Comparison of ENCODE assay signal across 13 cellular contexts in the genomic region with DNA sequence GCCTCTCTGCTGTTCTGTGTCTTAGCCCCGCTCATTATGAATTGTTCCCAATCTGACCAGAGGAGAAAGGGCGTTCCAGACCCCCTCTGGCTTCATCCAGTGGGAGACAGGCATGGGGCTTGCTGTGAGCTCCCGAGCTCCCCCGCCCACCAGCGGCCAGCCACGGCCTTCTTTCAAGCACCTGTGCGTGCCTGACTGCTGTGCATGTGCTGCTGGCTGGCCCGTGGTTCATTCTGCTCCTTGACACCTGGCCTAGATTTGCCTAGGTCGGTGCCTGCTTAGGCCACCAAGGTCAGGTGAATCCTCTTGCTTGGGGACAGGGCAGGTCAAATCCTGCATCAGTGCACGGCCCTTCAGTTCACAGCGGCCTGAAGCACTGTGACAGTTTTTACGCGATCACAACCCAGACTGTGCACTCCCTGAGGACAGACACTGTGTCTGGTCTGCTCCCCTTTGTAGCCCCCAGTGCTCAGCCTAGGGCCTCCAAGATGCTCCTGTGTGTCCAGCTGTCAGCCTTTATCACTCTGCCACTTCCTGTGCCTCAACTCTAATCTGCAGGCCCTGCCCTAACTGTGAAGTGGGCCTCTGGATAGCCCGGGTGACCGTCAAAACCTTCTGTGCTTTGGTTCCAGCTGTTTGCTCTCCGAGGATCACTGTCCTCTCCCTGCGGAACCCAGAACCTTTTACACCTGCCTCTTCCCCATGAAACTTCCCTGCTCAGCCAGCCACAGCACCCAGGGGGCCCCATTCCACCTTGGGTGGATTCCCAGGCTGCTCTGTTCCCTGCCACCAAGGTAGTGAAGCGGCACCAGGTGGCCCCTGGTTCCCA. TPM values are rescaled to one million over a fixed set of nuclear protein-coding genes. Genes with fewer than 3 reads are reported as not detected.
DNase-seq lines count a peak whose midpoint lies in the region; ATAC-seq and TF ChIP-seq lines count a peak whose summit lies in the region.
"Had no signal": no experiment of that assay in that cellular context is flagged by ENCODE, and none has a peak within 500 bp of the region (broad histone marks: within the 10 kb centered on the region; RNA-seq: fewer than 3 reads in every experiment).

No MANE protein-coding gene starts in this region.

- H3K27ac Mint-ChIP-seq in activated naive CD4-positive, alpha-beta T cell treated with anti-CD3 and anti-CD28 coated beads, Interleukin-2, amount 50 U/mL, for 72 hours, result peak overlapping the region; percentile 41 to 85
- no peak overlapping the region for H3K27ac Mint-ChIP-seq in activated naive CD4-positive, alpha-beta T cell treated with anti-CD3 and anti-CD28 coated beads, Interleukin-2, amount 10 ng/mL, durations not matched to agents 7 days and 5 days

- H3K4me3 Mint-ChIP-seq in activated naive CD4-positive, alpha-beta T cell treated with anti-CD3 and anti-CD28 coated beads, Interleukin-2, amount 10 ng/mL, durations not matched to agents 7 days and 5 days, result no peak overlapping the region

- CTCF ChIA-PET in activated naive CD4-positive, alpha-beta T cell treated with anti-CD3 and anti-CD28 coated beads, Interleukin-2, amount 10 ng/mL, durations not matched to agents 7 days and 5 days (lab: Charles Lee), result interaction anchor here (1.4 to 20.7 kb wide), 5 partner anchors 11 to 55 kb away, joined by 5 to 285 read pairs (median 10); no protein-coding TSS in a partner anchor

- TF ChIP-seq EP300 in tibial nerve (IDR thresholded peaks at IDR 0.05), result no peak

- no peak overlapping the region for H3K27ac ChIP-seq in SJCRH30
- peak overlapping the region; percentile 74 to 97 (median 85) for H3K27ac ChIP-seq in tibial nerve

- TF ChIP-seq POLR2A in tibial nerve (IDR thresholded peaks at IDR 0.05), result no peak

- H3K27me3 Mint-ChIP-seq in activated naive CD4-positive, alpha-beta T cell treated with anti-CD3 and anti-CD28 coated beads, Interleukin-2, amount 10 ng/mL, durations not matched to agents 7 days and 5 days, result peaks cover 10% of the 10 kb centered on the region

- H3K9me3 Mint-ChIP-seq in activated naive CD4-positive, alpha-beta T cell treated with anti-CD3 and anti-CD28 coated beads, Interleukin-2, amount 50 U/mL, for 72 hours, result no peaks in the 10 kb centered on the region
- no peaks in the 10 kb centered on the region for H3K9me3 Mint-ChIP-seq in activated naive CD4-positive, alpha-beta T cell treated with anti-CD3 and anti-CD28 coated beads, Interleukin-2, amount 10 ng/mL, durations not matched to agents 7 days and 5 days
- H3K9me3 Mint-ChIP-seq: activated T-helper 2 cell treated with anti-CD3 and anti-CD28 coated beads, Interferon-gamma antibody, Interleukin-2, Interleukin-4, amounts not matched to agents 10 μg/mL and 5 μg/mL and 100 μg/mL, durations not matched to agents 14 hours and 24 hours and 36 hours had no signal

- H3K36me3 ChIP-seq in SJCRH30 (no peaks in the 10 kb centered on the region), tibial nerve (no peaks in the 10 kb centered on the region)
- H3K36me3 ChIP-seq: upper lobe of left lung had no signal

- H3K27me3 ChIP-seq in SJCRH30, result no peaks in the 10 kb centered on the region
- no peaks in the 10 kb centered on the region for H3K27me3 ChIP-seq in tibial nerve
- H3K27me3 ChIP-seq: upper lobe of left lung had no signal

- H3K4me3 ChIP-seq in SJCRH30 (no peak overlapping the region), tibial nerve (no peak overlapping the region)
- H3K4me3 ChIP-seq: upper lobe of left lung had no signal

- WGBS in tibial nerve, 2 donors, result 88 to 90% methylated on average over 18 of the region's 18 CpGs

- H3K9me3 ChIP-seq in SJCRH30 (replicated peaks) (no peaks in the 10 kb centered on the region), tibial nerve (no peaks in the 10 kb centered on the region)
- H3K9me3 ChIP-seq: upper lobe of left lung had no signal

- peaks cover 40% of the 10 kb centered on the region for H3K4me1 Mint-ChIP-seq in activated naive CD4-positive, alpha-beta T cell treated with anti-CD3 and anti-CD28 coated beads, Interleukin-2, amount 10 ng/mL, durations not matched to agents 7 days and 5 days

- ATAC-seq in activated naive CD4-positive, alpha-beta T cell treated with anti-CD3 and anti-CD28 coated beads, Interleukin-2, amount 50 U/mL, for 72 hours, result no peak
- no peak for ATAC-seq in GM18511 (IDR thresholded peaks at IDR 0.05; ENCODE audit: unreplicated experiment)

- DNase-seq in activated naive CD4-positive, alpha-beta T cell treated with anti-CD3 and anti-CD28 coated beads, Interleukin-2, amount 50 U/mL, for 72 hours (ENCODE audit: low spot score in 2 of 2), result no peak
- DNase-seq in activated naive CD4-positive, alpha-beta T cell treated with anti-CD3 and anti-CD28 coated beads, Interleukin-2, amount 10 ng/mL, durations not matched to agents 7 days and 5 days, result no peak
- DNase-seq in SJCRH30 (peak; percentile 39 to 59), kidney tubule cell (ENCODE audit: low spot score) (peak; percentile 30), tibial nerve (ENCODE audit: low spot score in 2 of 2) (no peak), dedifferentiated amniotic fluid mesenchymal stem cell (ENCODE audit: extremely low spot score) (no peak), NCI-H345 (lab: John Stamatoyannopoulos, UW) (no peak)
- DNase-seq: DND-41, NCI-H1694 treated with DMSO at 0.1 percent for 48 hours, NCI-H748 treated with DMSO at 0.1 percent for 48 hours had no signal

- H3K4me1 ChIP-seq in SJCRH30 (peaks cover 29% of the 10 kb centered on the region), tibial nerve (peaks cover 0 to 59% (median 22%) of the 10 kb centered on the region in 4 donors)

- no peak for TF ChIP-seq CTCF in tibial nerve (IDR thresholded peaks at IDR 0.05)

- peaks cover 10% of the 10 kb centered on the region in 2 donors for H3K36me3 Mint-ChIP-seq in activated naive CD4-positive, alpha-beta T cell treated with anti-CD3 and anti-CD28 coated beads, Interleukin-2, amount 50 U/mL, for 72 hours
- no peaks in the 10 kb centered on the region for H3K36me3 Mint-ChIP-seq in activated naive CD4-positive, alpha-beta T cell treated with anti-CD3 and anti-CD28 coated beads, Interleukin-2, amount 10 ng/mL, durations not matched to agents 7 days and 5 days

RNA-seq across cellular contexts. Expression of a gene that starts 3.5 kb away (rescaled TPM):
- total RNA-seq in activated naive CD4-positive, alpha-beta T cell treated with anti-CD3 and anti-CD28 coated beads, Interleukin-2, amount 50 U/mL, for 72 hours, result 10 to 100 TPM; 68.6 to 92.9 TPM
- total RNA-seq in SJCRH30 (2014; rRNA removed; shearing (Covaris generic)), result 31.0 and 37.0 TPM in 2 replicates
- total RNA-seq in tibial nerve, result 100 to 1,000 TPM; 170 to 202 (median 172) TPM

Comparison
In these comparisons a context has a peak if more than half of its experiments do, and no peak if none do; other contexts are left out.
1. DNase-seq: peak in SJCRH30 (2 of 2) and kidney tubule cell (single experiment); none in activated naive CD4-positive, alpha-beta T cell treated with anti-CD3 and anti-CD28 coated beads, Interleukin-2, amount 50 U/mL, for 72 hours (0 of 2), activated naive CD4-positive, alpha-beta T cell treated with anti-CD3 and anti-CD28 coated beads, Interleukin-2, amount 10 ng/mL, durations not matched to agents 7 days and 5 days (single experiment), tibial nerve (0 of 2), dedifferentiated amniotic fluid mesenchymal stem cell (single experiment) and NCI-H345 (single experiment).